Comparison of ENCODE assay signal across 8 cellular contexts in genomic region chr17:66727634-66728570, GRCh38.
DNase-seq lines count a peak whose midpoint lies in the region; ATAC-seq, FAIRE-seq and TF ChIP-seq lines count a peak whose summit lies in the region.

No MANE protein-coding gene starts in this region.

- peaks cover 4% of the 10 kb centered on the region; the same call in 1 of the 2 replicates for H3K4me1 ChIP-seq in IMR-90 (ENCODE audit: control insufficient read depth, insufficient read depth, low read length)
- H3K4me1 ChIP-seq in NT2/D1 (ENCODE audit: insufficient read depth, insufficient read length) = peaks cover 7% of the 10 kb centered on the region
- H3K4me1 ChIP-seq in ovary (ENCODE audit: insufficient read depth) = peaks cover 9% of the 10 kb centered on the region

- TF ChIP-seq EP300 in ovary (IDR thresholded peaks at IDR 0.05) = no peak

- peak; percentile 56 for TF ChIP-seq RAD21 in IMR-90 (IDR thresholded peaks at IDR 0.05; ENCODE audit: low read length)

- peaks cover 17% of the 10 kb centered on the region; the same call in 1 of the 2 replicates for H4K20me1 ChIP-seq in IMR-90 (ENCODE audit: insufficient read depth, low read length)

- no peak overlapping the region for H2AK5ac ChIP-seq in IMR-90 (ENCODE audit: low read depth, low read length)

- no peak overlapping the region for H3K4me2 ChIP-seq in IMR-90 (ENCODE audit: low read depth, low read length)

- H3K36me3 ChIP-seq in IMR-90 (ENCODE audit: control insufficient read depth, insufficient read depth, low read length) (peaks cover 7% of the 10 kb centered on the region), NT2/D1 (ENCODE audit: insufficient read depth, insufficient read length, low read length) (no peaks in the 10 kb centered on the region), ovary (no peaks in the 10 kb centered on the region)

- no peak overlapping the region for H3K9ac ChIP-seq in IMR-90 (ENCODE audit: low read depth, low read length)
- peak overlapping the region; percentile 42 for H3K9ac ChIP-seq in NT2/D1 (ENCODE audit: insufficient read length, low read depth)

- no peak overlapping the region for H2BK15ac ChIP-seq in IMR-90 (ENCODE audit: low read depth, low read length)

- H3K4ac ChIP-seq in IMR-90 (ENCODE audit: low read depth, low read length) = no peak overlapping the region

- no peak for FAIRE-seq in frontal cortex (lab: Jason Lieb, UNC)

- peaks cover 0 to 4% of the 10 kb centered on the region in 2 experiments; a peak in 2 of 4 replicates for H3K79me1 ChIP-seq in IMR-90 (ENCODE audit: low read depth in 1 of 2, low read length in 2 of 2)

- TF ChIP-seq CTCF in IMR-90 (conservative IDR thresholded peaks at IDR 0.05; ENCODE audit: low read depth, low read length) (peak; percentile 58), ovary (IDR thresholded peaks at IDR 0.05) (no peak)

- CTCF ChIA-PET in IMR-90 (lab: Yijun Ruan, JAX) = interaction anchor here (0.5 to 2.0 kb wide), 4 partner anchors 9 to 194 kb away, joined by 3 to 8 read pairs (median 4); no protein-coding TSS in a partner anchor

- intact Hi-C loops in IMR-90 (cut with micrococcal nuclease) (loop anchor here (1.0 to 5.0 kb wide), 2 partner anchors 178 to 429 kb away; no protein-coding TSS in a partner anchor), ovary (cut with DNase I) (loop anchor here in 1 of 4 donors (10.0 kb wide), 1 partner anchor 177 kb away; no protein-coding TSS in a partner anchor)

- no peak overlapping the region for H3K27ac ChIP-seq in IMR-90 (ENCODE audit: insufficient read depth, low read length)
- H3K27ac ChIP-seq in ovary = no peak overlapping the region

- no peak overlapping the region for H3K4me3 ChIP-seq in IMR-90 (ENCODE audit: insufficient read depth, low read depth, low read length)
- H3K4me3 ChIP-seq in NT2/D1 (ENCODE audit: insufficient read length, low read depth) = no peak overlapping the region
- H3K4me3 ChIP-seq in ovary = no peak overlapping the region

- no peak overlapping the region for H2BK5ac ChIP-seq in IMR-90 (ENCODE audit: low read depth, low read length, poor library complexity, severe bottlenecking)

- H3K14ac ChIP-seq in IMR-90 (replicated peaks; ENCODE audit: low read depth, low read length) = no peak overlapping the region

- POLR2A ChIA-PET in IMR-90 (lab: Charles Lee; ENCODE audit: unreplicated experiment) = no interaction called here

- ATAC-seq in GM18867 (IDR thresholded peaks at IDR 0.05; ENCODE audit: unreplicated experiment) (peak; percentile 83), IMR-90 (ENCODE audit: low read depth) (peak; percentile 76)

- no TSS peak for BruUV-seq in IMR-90 (replicated peaks; lab: Mats Ljungman, UMichigan)

- no peaks in the 10 kb centered on the region for H3K27me3 ChIP-seq in IMR-90 (ENCODE audit: control insufficient read depth, insufficient read depth, low read length)
- H3K27me3 ChIP-seq in NT2/D1 (ENCODE audit: insufficient read depth, insufficient read length) = no peaks in the 10 kb centered on the region
- no peaks in the 10 kb centered on the region for H3K27me3 ChIP-seq in ovary

- no peak overlapping the region for H4K91ac ChIP-seq in IMR-90 (ENCODE audit: insufficient read depth, low read depth, low read length)

- no peak overlapping the region for H4K8ac ChIP-seq in IMR-90 (ENCODE audit: low read depth in 2 of 2, low read length in 2 of 2)

- H2AFZ ChIP-seq in IMR-90 (replicated peaks; ENCODE audit: low read length, poor library complexity) = no peak overlapping the region

- no peak overlapping the region for H3K56ac ChIP-seq in IMR-90 (ENCODE audit: extremely low read depth, insufficient read depth, low read length)

- no peak overlapping the region for H2BK20ac ChIP-seq in IMR-90 (ENCODE audit: low read depth, low read length)

- 56% methylated on average over 4 of the region's 17 CpGs; no CpG with 5 or more reads in 1 of the 2 experiments for WGBS in IMR-90 (ENCODE audit: extremely low coverage in 2 of 2, insufficient read length in 1 of 2), 2 experiments
- 48 to 62% (median 52%) methylated on average over 17 of the region's 17 CpGs for WGBS in ovary, 3 donors

- dilution Hi-C loops in IMR-90 (cut with HindIII; ENCODE audit: low sequenced_read_pairs, unreplicated experiment) = no loop called here

- H3K9me3 ChIP-seq in IMR-90 (ENCODE audit: control insufficient read depth, insufficient read depth, low read length) (no peaks in the 10 kb centered on the region), NT2/D1 (ENCODE audit: insufficient read depth, low read length) (no peaks in the 10 kb centered on the region), ovary (no peaks in the 10 kb centered on the region)

- in situ Hi-C loops in IMR-90 (cut with MboI; ENCODE audit: low sequenced_read_pairs) = no loop called here

- 0 out of 2 replicates have a peak, but pooled peaks cover 6% of the 10 kb centered on the region for H3K9me1 ChIP-seq in IMR-90 (ENCODE audit: insufficient read depth, low read length)

- no peak overlapping the region for H2BK120ac ChIP-seq in IMR-90 (ENCODE audit: low read depth, low read length)

- TF ChIP-seq POLR2A in IMR-90 (IDR thresholded peaks at IDR 0.05; ENCODE audit: low read depth, low read length) = no peak
- no peak for TF ChIP-seq POLR2A in ovary (IDR thresholded peaks at IDR 0.05)

- no peak overlapping the region for H3K18ac ChIP-seq in IMR-90 (ENCODE audit: low read depth, low read length)

- H4K5ac ChIP-seq in IMR-90 (ENCODE audit: low read depth, low read length) = no peak overlapping the region

- H3K23ac ChIP-seq in IMR-90 (ENCODE audit: low read depth, low read length) = no peak overlapping the region

- DNase-seq in AG08396 (ENCODE audit: low spot score) (peak; percentile 68), IMR-90 (peak; percentile 50), NT2/D1 (ENCODE audit: low read depth, low spot score) (peak; percentile 52), frontal cortex (ENCODE audit: low spot score in 2 of 2) (peak; percentile 24 to 74), ovary (peak; percentile 42 to 74 (median 51)), GF-D8 (lab: John Stamatoyannopoulos, UW) (no peak)
- peak; percentile 6 for DNase-seq in activated effector memory CD4-positive, alpha-beta T cell treated with Interleukin-2 at 50 U/mL for 16 hours

- H2AK9ac ChIP-seq in IMR-90 (replicated peaks; ENCODE audit: low read depth, low read length, poor library complexity) = no peak overlapping the region

TF ChIP-seq in IMR-90, 13 proteins besides CTCF, POLR2A, EP300 and RAD21:
- TF ChIP-seq MAFK (IDR thresholded peaks at IDR 0.05; ENCODE audit: low read depth, low read length) (no peak), BHLHE40 (IDR thresholded peaks at IDR 0.05; ENCODE audit: low read depth, low read length) (no peak), CHD1 (IDR thresholded peaks at IDR 0.05; ENCODE audit: low read depth, low read length) (no peak), RFX5 (IDR thresholded peaks at IDR 0.05; ENCODE audit: low read depth, low read length) (no peak), SMC3 (IDR thresholded peaks at IDR 0.05; ENCODE audit: low read depth, low read length) (peak; percentile 47)
TF ChIP-seq in IMR-90: peak in this region for 1.
